ENCODE assay signal across 1 cellular context in the genomic region with DNA sequence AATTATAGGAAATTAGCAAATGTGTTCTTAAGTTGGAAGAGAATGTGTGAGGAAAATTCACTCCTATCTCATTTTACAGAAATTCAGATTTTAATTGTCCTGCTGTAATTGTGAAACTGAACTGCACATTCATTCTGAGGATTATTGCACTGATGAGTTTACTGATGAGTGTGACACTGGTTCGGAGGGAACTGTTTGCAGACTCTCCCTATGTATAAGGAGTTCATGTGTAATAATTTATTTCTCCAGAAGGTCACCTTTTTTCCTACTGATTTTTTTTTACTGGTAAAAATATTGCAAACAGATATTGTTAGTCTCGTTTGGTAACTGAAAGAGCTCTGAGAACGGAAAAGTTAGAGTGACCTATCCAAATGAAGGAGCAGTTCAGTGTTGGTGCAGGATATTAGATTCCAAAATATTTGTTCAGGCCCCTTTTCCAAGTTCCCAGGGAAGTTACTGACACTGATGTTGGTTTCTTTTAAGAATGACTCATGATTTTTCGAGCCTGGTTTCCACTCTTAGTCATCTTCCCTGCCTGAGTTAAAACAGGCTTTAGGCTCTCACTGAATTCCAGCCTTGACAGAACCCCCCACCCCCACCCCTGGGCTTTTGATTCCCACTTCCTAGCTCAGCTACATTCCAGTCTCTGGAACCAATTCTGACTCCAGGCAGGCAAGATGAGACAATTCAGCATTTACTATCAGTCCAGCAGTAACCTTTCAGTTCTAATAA.
A peak's percentile ranks its signal among the peaks of the same experiment; 100 is the strongest.
TF ChIP-seq lines count a peak whose summit lies in the region.

No MANE protein-coding gene starts in this region.

TF ChIP-seq in H1, 55 proteins besides CTCF, POLR2A, EP300 and RAD21:
- TF ChIP-seq HDAC2 (IDR thresholded peaks at IDR 0.05; ENCODE audit: borderline replicate concordance in 1 of 2, low read depth in 2 of 2, low read length in 2 of 2), result 0 out of 4 replicates have a peak, but pooled peaks of 1 of the 2 experiments have one; percentile 50
- 0 out of 2 replicates have a peak, but pooled peaks have one; percentile 16 for TF ChIP-seq EGR1 (IDR thresholded peaks at IDR 0.05; ENCODE audit: borderline replicate concordance, low read depth, low read length)
- no peak for TF ChIP-seq ZNF274 (IDR thresholded peaks at IDR 0.05; ENCODE audit: borderline replicate concordance, extremely low read depth, low read length)
- TF ChIP-seq TAF1 (IDR thresholded peaks at IDR 0.05; ENCODE audit: low read depth, low read length), result peak; percentile 46
- peak; percentile 97 for TF ChIP-seq BACH1 (IDR thresholded peaks at IDR 0.05; ENCODE audit: low read length)
- no peak for TF ChIP-seq HDAC6 (IDR thresholded peaks at IDR 0.05; ENCODE audit: low read depth, low read length)
- TF ChIP-seq SIN3A (conservative IDR thresholded peaks at IDR 0.05 in 1 of 2, IDR thresholded peaks at IDR 0.05 in 1 of 2; ENCODE audit: low read depth in 1 of 2, low read length in 2 of 2), result 0 out of 4 replicates have a peak, but pooled peaks have one; percentile 41 to 43
- TF ChIP-seq MAFK (IDR thresholded peaks at IDR 0.05; ENCODE audit: low read depth, low read length), result peak; percentile 79
- peak; percentile 76 for TF ChIP-seq TEAD4 (IDR thresholded peaks at IDR 0.05; ENCODE audit: low read depth, low read length)
- TF ChIP-seq SP1 (IDR thresholded peaks at IDR 0.05; ENCODE audit: low read depth, low read length), result peak; percentile 80
TF ChIP-seq in H1: peak in this region for 8.
